Comparison of ENCODE assay signal across 12 cellular contexts in genomic region chr14:68408680-68409079, GRCh38.
DNase-seq lines count a peak whose midpoint lies in the region; ATAC-seq lines count a peak whose summit lies in the region.
"Had no signal": no experiment of that assay in that cellular context is flagged by ENCODE, and none has a peak within 500 bp of the region (broad histone marks: within the 10 kb centered on the region; RNA-seq: fewer than 3 reads in every experiment).

No MANE protein-coding gene starts in this region.

- peaks cover 37 to 43% (median 40%) of the 10 kb centered on the region in 3 donors for H3K4me1 Mint-ChIP-seq in T-cell

- WGBS in GM23248 (ENCODE audit: low coverage in 1 of 2, low lambda C conversion rate in 2 of 2, missing lambda C conversion rate in 2 of 2), 2 experiments: 92 to 98% methylated on average over 4 of the region's 4 CpGs

- peaks cover 3% of the 10 kb centered on the region for H3K36me3 Mint-ChIP-seq in T-cell
- H3K36me3 Mint-ChIP-seq: activated naive CD8-positive, alpha-beta T cell had no signal

- DNase-seq in GM23248: peak; percentile 61
- peak in 2 of 34 experiments; percentile 14 to 15 for DNase-seq in T-cell
- DNase-seq in iPS-NIHi7 (ENCODE audit: extremely low spot score): peak; percentile 34
- no peak for DNase-seq in putamen (ENCODE audit: low spot score)
- no peak for DNase-seq in inferior parietal cortex (ENCODE audit: extremely low spot score)
- no peak for DNase-seq in T1000 (lab: John Stamatoyannopoulos, UW)
- DNase-seq: DMS 273 treated with DMSO at 0.1 percent for 48 hours, NCI-H187 treated with DMSO at 0.1 percent for 48 hours had no signal

- CTCF ChIA-PET in T-cell (lab: Charles Lee): interaction anchor here in 1 of 2 donors (0.7 to 1.6 kb wide), 3 partner anchors 18 to 98 kb away, joined by 3 to 4 read pairs (median 3); no protein-coding TSS in a partner anchor

- H3K27ac ChIP-seq in BLaER1: peak overlapping the region; percentile 63; the same call in 1 of the 2 replicates
- H3K27ac ChIP-seq in GM23248: no peak overlapping the region
- H3K27ac ChIP-seq: esophagus muscularis mucosa had no signal

- H3K4me3 ChIP-seq in BLaER1 (no peak overlapping the region), GM23248 (no peak overlapping the region)
- H3K4me3 ChIP-seq: esophagus muscularis mucosa had no signal

- H4K20me1 ChIP-seq in BLaER1 (no peaks in the 10 kb centered on the region), GM23248 (ENCODE audit: insufficient read depth) (no peaks in the 10 kb centered on the region)

- peaks cover 5% of the 10 kb centered on the region; the same call in 1 of the 2 replicates for H3K9me3 ChIP-seq in BLaER1
- no peaks in the 10 kb centered on the region for H3K9me3 ChIP-seq in GM23248 (ENCODE audit: low read depth)
- H3K9me3 ChIP-seq: esophagus muscularis mucosa had no signal

- H3K9me3 Mint-ChIP-seq in T-cell: no peaks in the 10 kb centered on the region

- peaks cover 69% of the 10 kb centered on the region for H3K4me1 ChIP-seq in BLaER1
- peaks cover 52% of the 10 kb centered on the region for H3K4me1 ChIP-seq in GM23248 (ENCODE audit: insufficient read depth)

- H3K27me3 ChIP-seq in BLaER1: no peaks in the 10 kb centered on the region
- H3K27me3 ChIP-seq in GM23248 (replicated peaks; ENCODE audit: insufficient read depth): no peaks in the 10 kb centered on the region
- H3K27me3 ChIP-seq: esophagus muscularis mucosa had no signal

- H3K4me3 Mint-ChIP-seq in T-cell: no peak overlapping the region
- H3K4me3 Mint-ChIP-seq: activated naive CD8-positive, alpha-beta T cell had no signal

- ATAC-seq in T-cell (replicated peaks in 1 of 4) (peak; percentile 54 to 70 (median 68)), GM19395 (IDR thresholded peaks at IDR 0.05; ENCODE audit: unreplicated experiment) (no peak)

- peak overlapping the region; percentile 60 for H3K4me2 ChIP-seq in BLaER1
- peak overlapping the region; percentile 10 for H3K4me2 ChIP-seq in GM23248 (ENCODE audit: unreplicated experiment)

- H3K27ac Mint-ChIP-seq in T-cell: peak overlapping the region; percentile 56 to 59
- H3K27ac Mint-ChIP-seq: activated naive CD8-positive, alpha-beta T cell had no signal

- H3F3A ChIP-seq in GM23248 (ENCODE audit: insufficient read depth): peaks cover 34% of the 10 kb centered on the region

- in situ Hi-C loops in GM23248 (cut with MboI): no loop called here

- H3K9ac ChIP-seq in BLaER1 (no peak overlapping the region), GM23248 (no peak overlapping the region)

- no peaks in the 10 kb centered on the region for H3K36me3 ChIP-seq in BLaER1
- H3K36me3 ChIP-seq in GM23248 (ENCODE audit: low read depth): no peaks in the 10 kb centered on the region
- H3K36me3 ChIP-seq: esophagus muscularis mucosa had no signal

- no peaks in the 10 kb centered on the region for H3K79me2 ChIP-seq in GM23248 (ENCODE audit: insufficient read depth)

- POLR2A ChIA-PET in T-cell (lab: Charles Lee): interaction anchor here in 1 of 2 donors (0.7 kb wide), 1 partner anchor 16 kb away, joined by 3 read pairs; no protein-coding TSS in a partner anchor

- H3K9me2 ChIP-seq in GM23248 (ENCODE audit: insufficient read depth): no peaks in the 10 kb centered on the region

- H3K27me3 Mint-ChIP-seq in T-cell: no peaks in the 10 kb centered on the region
- H3K27me3 Mint-ChIP-seq: activated naive CD8-positive, alpha-beta T cell had no signal

- no peak overlapping the region for H2AFZ ChIP-seq in GM23248

Comparison
In these comparisons a context has a peak if more than half of its experiments do, and no peak if none do; other contexts are left out.
1. DNase-seq: peak in GM23248 (single experiment) and iPS-NIHi7 (single experiment); none in putamen (single experiment), inferior parietal cortex (single experiment) and T1000 (single experiment).